In genomic region chr11:122155765-122156527, GRCh38 we compare ENCODE assay signal across 16 cellular contexts. TPM values are rescaled to one million over a fixed set of nuclear protein-coding genes. Genes with fewer than 3 reads are reported as not detected.
DNase-seq lines count a peak whose midpoint lies in the region; ATAC-seq lines count a peak whose summit lies in the region.
"Had no signal": no experiment of that assay in that cellular context is flagged by ENCODE, and none has a peak within 500 bp of the region (broad histone marks: within the 10 kb centered on the region; RNA-seq: fewer than 3 reads in every experiment).

No MANE protein-coding gene starts in this region.

- no peaks in the 10 kb centered on the region for H3K27me3 ChIP-seq in skeletal muscle satellite cell (ENCODE audit: control insufficient read depth, insufficient read depth, low read length)

- peak overlapping the region; percentile 86 for H3K4me2 ChIP-seq in skeletal muscle satellite cell (ENCODE audit: low read length)

- peak overlapping the region; percentile 49 for H3K4me3 Mint-ChIP-seq in T-helper 17 cell
- H3K4me3 Mint-ChIP-seq: activated naive CD4-positive, alpha-beta T cell treated with anti-CD3 and anti-CD28 coated beads, Interleukin-2, amount 50 U/mL, for 24 hours had no signal

- peak overlapping the region; percentile 88 for H3K9ac ChIP-seq in skeletal muscle satellite cell (ENCODE audit: low read depth, low read length)

- H3K27ac Mint-ChIP-seq in T-helper 17 cell = no peak overlapping the region
- H3K27ac Mint-ChIP-seq: activated CD4-positive, alpha-beta T cell treated with anti-CD3 and anti-CD28 coated beads, Interleukin-2, amount 10 ng/mL, durations not matched to agents 7 days and 5 days; activated naive CD4-positive, alpha-beta T cell treated with anti-CD3 and anti-CD28 coated beads, Interleukin-2, amount 50 U/mL, for 24 hours had no signal

- H3K27me3 Mint-ChIP-seq in T-helper 17 cell = peaks cover 31% of the 10 kb centered on the region

- DNase-seq in H4 (ENCODE audit: low spot score) (peak; percentile 21), T-helper 17 cell (no peak), fibroblast of peridontal ligament (ENCODE audit: extremely low read depth) (peak; percentile 68), NCI-H82 treated with DMSO at 0.1 percent for 48 hours (lab: John Stamatoyannopoulos, UW; ENCODE audit: unreplicated experiment) (no peak)
- DNase-seq in stimulated activated CD4-positive, alpha-beta T cell treated with anti-CD3 and anti-CD28 coated beads, Interleukin-2, amount 100 ng/mL, for 24 hours = no peak
- DNase-seq: activated CD4-positive, alpha-beta T cell treated with anti-CD3 and anti-CD28 coated beads, Interleukin-2, amount 10 ng/mL, durations not matched to agents 7 days and 5 days; Kasumi-1; naive B cell; NCI-H510A treated with DMSO at 0.1 percent for 48 hours; stimulated activated CD4-positive, alpha-beta T cell treated with anti-CD3 and anti-CD28 coated beads, Interleukin-1b, Interleukin-23, amount 100 ng/mL, for 48 hours; stimulated activated naive CD8-positive, alpha-beta T cell treated with anti-CD3 and anti-CD28 coated beads, Interleukin-15, amount 100 ng/mL, for 72 hours; SW 1271 had no signal

- H3K9me3 ChIP-seq in T-helper 17 cell (ENCODE audit: control insufficient read depth, low read length, poor library complexity, severe bottlenecking) (no peaks in the 10 kb centered on the region), skeletal muscle satellite cell (replicated peaks; ENCODE audit: low read length) (no peaks in the 10 kb centered on the region)

- peak overlapping the region; percentile 74 for H3K4me3 ChIP-seq in skeletal muscle satellite cell (ENCODE audit: low read length)

- peaks cover 73% of the 10 kb centered on the region for H3K4me1 ChIP-seq in skeletal muscle satellite cell (ENCODE audit: control insufficient read depth, insufficient read depth, low read length)

- no peaks in the 10 kb centered on the region for H3K36me3 Mint-ChIP-seq in T-helper 17 cell (ENCODE audit: low read depth)
- H3K36me3 Mint-ChIP-seq: activated naive CD4-positive, alpha-beta T cell treated with anti-CD3 and anti-CD28 coated beads, Interleukin-2, amount 50 U/mL, for 24 hours; naive B cell had no signal

- H3K4me1 Mint-ChIP-seq in T-helper 17 cell = peaks cover 17% of the 10 kb centered on the region

- peaks cover 92% of the 10 kb centered on the region for H3K36me3 ChIP-seq in skeletal muscle satellite cell (ENCODE audit: insufficient read depth, low read length)

- ATAC-seq in T-helper 17 cell (no peak), GM19463 (IDR thresholded peaks at IDR 0.05; ENCODE audit: unreplicated experiment) (no peak), HG03439 (IDR thresholded peaks at IDR 0.05; ENCODE audit: unreplicated experiment) (no peak)
- ATAC-seq: stimulated activated naive CD8-positive, alpha-beta T cell treated with anti-CD3 and anti-CD28 coated beads, Interleukin-15, amount 100 ng/mL, for 72 hours had no signal

RNA-seq across cellular contexts. Expression of gene BLID, which starts 39.9 kb away (rescaled TPM):
- total RNA-seq in H4 (2014; rRNA removed; shearing (Covaris generic)) = 0.10 and 0.16 TPM in 2 replicates
- not detected for total RNA-seq in T-helper 17 cell
- total RNA-seq in skeletal muscle satellite cell (2012; rRNA removed) = 19.2 and 31.2 TPM in 2 replicates
- total RNA-seq: activated CD4-positive, alpha-beta T cell treated with anti-CD3 and anti-CD28 coated beads, Interleukin-2, amount 10 ng/mL, durations not matched to agents 7 days and 5 days had no signal

Comparison
In these comparisons a context has a peak if more than half of its experiments do, and no peak if none do; other contexts are left out.
1. DNase-seq: peak in H4 (single experiment) and fibroblast of peridontal ligament (single experiment); none in T-helper 17 cell (0 of 3), stimulated activated CD4-positive, alpha-beta T cell treated with anti-CD3 and anti-CD28 coated beads, Interleukin-2, amount 100 ng/mL, for 24 hours (0 of 2) and NCI-H82 treated with DMSO at 0.1 percent for 48 hours (single experiment).